In genomic region chr1:58721247-58721820, GRCh38 we compare ENCODE assay signal across 11 cellular contexts.
"Had no signal": no experiment of that assay in that cellular context is flagged by ENCODE, and none has a peak within 500 bp of the region (broad histone marks: within the 10 kb centered on the region; RNA-seq: fewer than 3 reads in every experiment).

No MANE protein-coding gene starts in this region.

- H3K27ac ChIP-seq: gastroesophageal sphincter, neural progenitor cell, parathyroid adenoma, tibial artery, uterus had no signal

- H3K27me3 Mint-ChIP-seq: activated naive CD4-positive, alpha-beta T cell treated with anti-CD3 and anti-CD28 coated beads, Interleukin-2, amount 50 U/mL, for 24 hours had no signal

- DNase-seq: activated effector memory CD4-positive, alpha-beta T cell treated with Interleukin-2 at 50 U/mL for 16 hours; activated T-cell treated with anti-CD3 and anti-CD28 coated beads, Interleukin-2, amount 50 U/mL, for 1 hour; stimulated activated CD4-positive, alpha-beta T cell treated with anti-CD3 and anti-CD28 coated beads, Interleukin-4, amount 100 ng/mL, for 4 hours; tibial artery; uterus had no signal

- H3K27me3 ChIP-seq: gastroesophageal sphincter, neural progenitor cell, tibial artery, uterus had no signal

- H3K4me1 ChIP-seq: neural progenitor cell, uterus had no signal

- H3K36me3 Mint-ChIP-seq: activated naive CD4-positive, alpha-beta T cell treated with anti-CD3 and anti-CD28 coated beads, Interleukin-2, amount 50 U/mL, for 24 hours; mesothelial cell of epicardium; neural progenitor cell had no signal

- H3K27ac Mint-ChIP-seq: activated naive CD4-positive, alpha-beta T cell treated with anti-CD3 and anti-CD28 coated beads, Interleukin-2, amount 50 U/mL, for 24 hours; mesothelial cell of epicardium; neural progenitor cell had no signal

- H3K36me3 ChIP-seq: gastroesophageal sphincter, neural progenitor cell, tibial artery, uterus had no signal

- H3K4me3 ChIP-seq: gastroesophageal sphincter, neural progenitor cell, skin epidermis, tibial artery, uterus had no signal

- ATAC-seq: gastroesophageal sphincter had no signal

- H3K4me3 Mint-ChIP-seq: activated naive CD4-positive, alpha-beta T cell treated with anti-CD3 and anti-CD28 coated beads, Interleukin-2, amount 50 U/mL, for 24 hours; mesothelial cell of epicardium; neural progenitor cell had no signal

- H3K9me3 ChIP-seq: gastroesophageal sphincter, tibial artery, uterus had no signal

- H3K9me3 Mint-ChIP-seq: activated naive CD4-positive, alpha-beta T cell treated with anti-CD3 and anti-CD28 coated beads, Interleukin-2, amount 50 U/mL, for 24 hours; mesothelial cell of epicardium; neural progenitor cell had no signal
